ENCODE assay signal across 8 cellular contexts in the genomic region with DNA sequence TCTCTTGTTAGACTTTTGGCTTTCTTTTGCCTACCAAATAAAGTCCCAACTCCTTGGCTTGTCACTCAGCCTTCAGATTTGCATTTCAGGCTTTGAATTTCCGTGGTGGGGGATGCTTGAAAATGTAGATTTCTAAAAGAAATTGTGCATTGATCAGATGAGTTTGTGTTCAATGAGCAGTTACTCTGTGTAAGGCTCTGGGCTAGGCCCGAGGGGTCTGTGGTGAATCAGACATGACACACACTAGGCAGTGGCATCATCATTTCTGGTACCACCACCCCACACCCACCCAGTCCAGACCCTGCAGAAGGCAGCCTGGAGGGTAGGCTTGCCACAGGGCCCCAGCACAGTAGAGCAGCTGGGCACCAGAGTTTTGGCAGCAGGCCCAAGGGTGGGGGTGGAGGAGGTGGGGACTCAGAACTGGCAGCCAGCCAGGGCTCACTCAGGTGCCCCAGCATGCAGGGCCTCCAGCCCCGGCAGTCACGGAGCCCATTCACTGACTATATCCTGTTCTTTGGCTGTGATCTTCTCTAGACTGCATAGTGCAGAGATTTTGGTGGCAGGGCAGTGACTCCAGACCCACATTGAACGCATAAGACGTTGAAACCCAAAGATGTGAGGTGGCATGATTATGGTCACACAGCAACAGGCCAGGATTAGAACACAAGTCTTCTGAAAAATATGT.
DNase-seq lines count a peak whose midpoint lies in the region; ATAC-seq, FAIRE-seq and TF ChIP-seq lines count a peak whose summit lies in the region.

No MANE protein-coding gene starts in this region.

- ATAC-seq in HG03196 (IDR thresholded peaks at IDR 0.05; ENCODE audit: unreplicated experiment) (peak; percentile 38), GM19452 (IDR thresholded peaks at IDR 0.05; ENCODE audit: unreplicated experiment) (no peak)
- ATAC-seq in activated CD8-positive, alpha-beta T cell treated with anti-CD3 and anti-CD28 coated beads for 36 hours = peak; percentile 77

- H3K36me3 Mint-ChIP-seq in activated CD8-positive, alpha-beta T cell treated with anti-CD3 and anti-CD28 coated beads for 36 hours (ENCODE audit: low read depth) = peaks cover 30% of the 10 kb centered on the region

- H3K9me3 Mint-ChIP-seq in activated CD8-positive, alpha-beta T cell treated with anti-CD3 and anti-CD28 coated beads for 36 hours = no peaks in the 10 kb centered on the region

- no peak for TF ChIP-seq CTCF in activated CD8-positive, alpha-beta T cell treated with anti-CD3 and anti-CD28 coated beads for 36 hours (IDR thresholded peaks at IDR 0.05)

- peak overlapping the region; percentile 89 for H3K27ac Mint-ChIP-seq in activated CD8-positive, alpha-beta T cell treated with anti-CD3 and anti-CD28 coated beads for 36 hours

- H3K4me1 Mint-ChIP-seq in activated CD8-positive, alpha-beta T cell treated with anti-CD3 and anti-CD28 coated beads for 36 hours (ENCODE audit: low read depth) = peaks cover 61% of the 10 kb centered on the region

- intact Hi-C loops in activated CD8-positive, alpha-beta T cell treated with anti-CD3 and anti-CD28 coated beads for 36 hours (cut with micrococcal nuclease) = no loop called here
- intact Hi-C loops in head of caudate nucleus (cut with DNase I) (no loop called here), posterior vena cava (cut with DNase I) (no loop called here)

- no peak overlapping the region for H3K4me3 Mint-ChIP-seq in activated CD8-positive, alpha-beta T cell treated with anti-CD3 and anti-CD28 coated beads for 36 hours

- H3K27me3 Mint-ChIP-seq in activated CD8-positive, alpha-beta T cell treated with anti-CD3 and anti-CD28 coated beads for 36 hours = no peaks in the 10 kb centered on the region

- CTCF ChIA-PET in activated CD8-positive, alpha-beta T cell treated with anti-CD3 and anti-CD28 coated beads for 36 hours (lab: Charles Lee) = interaction anchor here (1.2 kb wide), 1 partner anchor 98 kb away, joined by 4 read pairs; no protein-coding TSS in a partner anchor

- FAIRE-seq in GM12892 (lab: Jason Lieb, UNC) = peak; percentile 54

- POLR2A ChIA-PET in activated CD8-positive, alpha-beta T cell treated with anti-CD3 and anti-CD28 coated beads for 36 hours (lab: Charles Lee) = no interaction called here

- DNase-seq in GM12892 (ENCODE audit: insufficient read length) (no peak), NCI-H510A (lab: John Stamatoyannopoulos, UW) (peak; percentile 100), head of caudate nucleus (peak in 23 of 42 donors; percentile 19 to 60 (median 36)), posterior vena cava (ENCODE audit: low spot score) (no peak)
- peak; percentile 92 for DNase-seq in activated CD8-positive, alpha-beta T cell treated with anti-CD3 and anti-CD28 coated beads for 36 hours
- DNase-seq in stimulated activated CD4-positive, alpha-beta T cell treated with anti-CD3 and anti-CD28 coated beads, Interleukin-4, amount 100 ng/mL, for 4 hours = peak; percentile 65 to 77

- no peak for TF ChIP-seq POLR2A in GM12892 (IDR thresholded peaks at IDR 0.05; ENCODE audit: low read depth, low read length)

Comparison
In these comparisons a context has a peak if more than half of its experiments do, and no peak if none do; other contexts are left out.
1. DNase-seq: peak in NCI-H510A (single experiment), activated CD8-positive, alpha-beta T cell treated with anti-CD3 and anti-CD28 coated beads for 36 hours (single experiment), head of caudate nucleus (23 of 42) and stimulated activated CD4-positive, alpha-beta T cell treated with anti-CD3 and anti-CD28 coated beads, Interleukin-4, amount 100 ng/mL, for 4 hours (2 of 2); none in GM12892 (single experiment) and posterior vena cava (single experiment).